In the genomic region with DNA sequence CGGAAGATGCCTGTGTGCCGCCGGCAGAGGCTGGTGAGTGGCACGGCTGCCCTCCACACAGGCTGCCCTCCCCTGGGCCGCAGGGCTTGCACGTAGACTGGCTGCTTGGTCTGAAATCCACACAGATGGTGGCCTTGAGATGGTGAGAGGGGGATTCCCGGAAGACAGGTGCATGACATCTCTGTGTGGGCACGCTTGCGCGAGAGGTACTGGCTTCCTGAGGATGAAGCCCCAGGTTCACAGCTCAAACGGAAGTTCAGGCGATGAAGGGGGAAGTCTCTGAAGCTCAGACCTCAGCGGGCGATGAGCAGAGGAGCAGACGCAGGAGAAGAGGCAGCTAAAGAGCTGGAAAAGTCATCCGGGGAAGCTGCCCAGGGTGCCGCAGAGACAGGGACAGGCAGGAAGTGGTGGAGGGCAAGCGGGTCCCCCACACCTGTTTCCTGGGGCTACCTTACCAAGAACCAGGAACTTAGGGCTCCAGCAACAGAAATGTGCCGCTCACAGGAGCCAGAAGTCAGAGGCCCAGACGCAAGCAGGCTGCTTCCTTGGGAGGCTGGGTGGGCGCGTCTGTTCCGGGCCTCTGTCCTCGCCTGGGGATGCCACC, we compare ENCODE assay signal across 8 cellular contexts. TPM values are rescaled to one million over a fixed set of nuclear protein-coding genes. Genes with fewer than 3 reads are reported as not detected.
DNase-seq lines count a peak whose midpoint lies in the region; ATAC-seq and TF ChIP-seq lines count a peak whose summit lies in the region.

No MANE protein-coding gene starts in this region.

- H3K27ac Mint-ChIP-seq in activated naive CD8-positive, alpha-beta T cell = peak overlapping the region; percentile 98
- H3K27ac Mint-ChIP-seq in chondrocyte (ENCODE audit: unreplicated experiment) = no peak overlapping the region

- peak; percentile 62 for DNase-seq in UCSD-AML1 (lab: John Stamatoyannopoulos, UW; ENCODE audit: unreplicated experiment)
- DNase-seq in stimulated activated CD8-positive, alpha-beta memory T cell treated with anti-CD3 and anti-CD28 coated beads, Interleukin-15, amount 100 ng/mL, for 4 hours (ENCODE audit: low read depth in 2 of 2) = peak; percentile 54 to 66
- no peak for DNase-seq in body of pancreas
- DNase-seq in NCI-H345 (lab: John Stamatoyannopoulos, UW) = no peak
- no peak for DNase-seq in chondrocyte (ENCODE audit: low spot score)
- DNase-seq in thyroid gland = no peak

- intact Hi-C loops in body of pancreas (cut with DNase I) (loop anchor here (2.0 kb wide), 1 partner anchor 105 kb away; no protein-coding TSS in a partner anchor), thyroid gland (cut with DNase I) (loop anchor here (5.0 to 10.0 kb wide), 3 partner anchors 67 to 289 kb away; no protein-coding TSS in a partner anchor)

- peaks cover 31% of the 10 kb centered on the region for H3K4me1 Mint-ChIP-seq in activated naive CD8-positive, alpha-beta T cell (ENCODE audit: low read depth)
- H3K4me1 Mint-ChIP-seq in chondrocyte (ENCODE audit: low read depth) = no peaks in the 10 kb centered on the region

- no peaks in the 10 kb centered on the region for H3K27me3 Mint-ChIP-seq in activated naive CD8-positive, alpha-beta T cell
- H3K27me3 Mint-ChIP-seq in chondrocyte (ENCODE audit: low read depth) = no peaks in the 10 kb centered on the region

- WGBS in body of pancreas, 2 donors = 77 to 86% methylated on average over 24 of the region's 24 CpGs
- WGBS in thyroid gland, 2 donors = 90 to 94% methylated on average over 20 to 24 of the region's 24 CpGs

- peaks cover 9% of the 10 kb centered on the region for H3K36me3 Mint-ChIP-seq in activated naive CD8-positive, alpha-beta T cell
- H3K36me3 Mint-ChIP-seq in chondrocyte (ENCODE audit: low read depth) = peaks cover 7% of the 10 kb centered on the region

- H3K36me3 ChIP-seq in body of pancreas (replicated peaks in 1 of 2; ENCODE audit: insufficient read depth in 1 of 2, low read depth in 2 of 2) (peaks cover 0 to 2% of the 10 kb centered on the region in 2 donors), thyroid gland (peaks cover 0 to 30% of the 10 kb centered on the region in 2 donors)

- ATAC-seq in body of pancreas = no peak

- no peaks in the 10 kb centered on the region for H3K9me3 ChIP-seq in body of pancreas
- no peaks in the 10 kb centered on the region for H3K9me3 ChIP-seq in thyroid gland

- H3K4me3 ChIP-seq in body of pancreas (no peak overlapping the region), thyroid gland (replicated peaks in 1 of 3) (no peak overlapping the region)

- TF ChIP-seq POLR2A in GM19193 (IDR thresholded peaks at IDR 0.05; ENCODE audit: extremely low read depth, insufficient read depth, insufficient read length) (peak; percentile 82), body of pancreas (IDR thresholded peaks at IDR 0.05) (no peak), thyroid gland (IDR thresholded peaks at IDR 0.05) (no peak)

- H3K4me3 Mint-ChIP-seq in activated naive CD8-positive, alpha-beta T cell = peak overlapping the region; percentile 86
- no peak overlapping the region for H3K4me3 Mint-ChIP-seq in chondrocyte (ENCODE audit: unreplicated experiment)

- H3K4me1 ChIP-seq in body of pancreas (peaks cover 11% of the 10 kb centered on the region), thyroid gland (peaks cover 2 to 18% of the 10 kb centered on the region in 2 donors)

- H3K27ac ChIP-seq in body of pancreas (no peak overlapping the region), thyroid gland (no peak overlapping the region)

- H3K9me3 Mint-ChIP-seq in activated naive CD8-positive, alpha-beta T cell (ENCODE audit: low read depth) = no peaks in the 10 kb centered on the region
- H3K9me3 Mint-ChIP-seq in chondrocyte (ENCODE audit: low read depth) = no peaks in the 10 kb centered on the region

- H3K27me3 ChIP-seq in body of pancreas (no peaks in the 10 kb centered on the region), thyroid gland (no peaks in the 10 kb centered on the region)

- TF ChIP-seq CTCF in body of pancreas (IDR thresholded peaks at IDR 0.05) (no peak), chondrocyte (IDR thresholded peaks at IDR 0.05) (no peak), thyroid gland (IDR thresholded peaks at IDR 0.05) (no peak)

RNA-seq across cellular contexts. Expression of gene CRELD2, which starts 7.2 kb away (rescaled TPM):
- 100 to 1,000 TPM in 1 of 2 donors, 10 to 100 TPM in 1; 73.9 to 201 TPM for total RNA-seq in body of pancreas
- total RNA-seq in chondrocyte = 44.3 to 117 TPM (median 49.9 TPM) in 3 replicates
- total RNA-seq in thyroid gland = 100 to 1,000 TPM in 3 of 4 donors, 10 to 100 TPM in 1; 50.3 to 244 (median 154) TPM

RNA-seq across cellular contexts. Expression of gene ALG12, which starts 7.4 kb away (rescaled TPM):
- total RNA-seq in body of pancreas (10 to 100 TPM; 16.2 to 17.9 TPM), chondrocyte (18.7 to 27.3 TPM (median 20.6 TPM) in 3 replicates), thyroid gland (10 to 100 TPM; 25.5 to 60.5 (median 52.2) TPM)

RNA-seq across cellular contexts. Expression of gene PIM3, which starts 34.9 kb away (rescaled TPM):
- 10 to 100 TPM; 57.3 to 98.9 TPM for total RNA-seq in body of pancreas
- 12.0 to 18.2 TPM (median 16.8 TPM) in 3 replicates for total RNA-seq in chondrocyte
- 100 to 1,000 TPM in 1 of 4 donors, 10 to 100 TPM in 3; 45.4 to 108 (median 73.2) TPM for total RNA-seq in thyroid gland

Comparison
In these comparisons a context has a peak if more than half of its experiments do, and no peak if none do; other contexts are left out.
1. DNase-seq: peak in UCSD-AML1 (single experiment) and stimulated activated CD8-positive, alpha-beta memory T cell treated with anti-CD3 and anti-CD28 coated beads, Interleukin-15, amount 100 ng/mL, for 4 hours (2 of 2); none in body of pancreas (0 of 4), NCI-H345 (single experiment), chondrocyte (single experiment) and thyroid gland (0 of 2).